9 cellular contexts compared by ENCODE assay signal in the genomic region with DNA sequence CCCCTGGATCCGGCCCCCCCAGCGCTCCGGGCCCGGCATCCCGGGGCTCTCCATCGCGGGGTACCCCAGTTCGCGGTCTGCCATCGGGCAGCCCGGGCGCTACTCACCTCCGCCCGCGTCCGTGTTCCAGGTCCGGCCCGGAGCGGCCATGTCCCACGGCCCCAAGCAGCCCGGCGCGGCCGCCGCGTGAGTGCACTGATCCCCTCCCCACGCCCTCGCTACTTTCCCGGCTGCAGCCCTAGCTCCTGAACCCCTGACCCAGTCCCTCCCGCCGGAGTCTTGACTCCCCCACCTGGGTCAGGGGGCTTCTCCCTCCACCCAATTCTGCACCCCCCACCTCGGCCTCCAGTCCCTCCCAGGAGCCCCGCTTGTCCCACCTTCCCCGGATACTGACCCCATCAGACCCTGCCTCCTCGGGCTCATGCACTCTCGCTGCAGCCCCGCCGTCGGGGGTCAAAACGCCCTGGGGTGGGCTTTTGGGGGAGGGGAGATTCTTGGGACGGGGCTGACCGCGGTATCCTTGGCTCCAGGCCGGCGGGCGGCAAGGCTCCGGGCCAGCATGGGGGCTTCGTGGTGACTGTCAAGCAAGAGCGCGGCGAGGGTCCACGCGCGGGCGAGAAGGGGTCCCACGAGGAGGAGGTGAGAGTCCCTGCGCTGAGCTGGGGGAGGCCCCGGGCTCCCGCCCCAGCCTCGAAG. TPM values are rescaled to one million over a fixed set of nuclear protein-coding genes. Genes with fewer than 3 reads are reported as not detected.
A peak's percentile ranks its signal among the peaks of the same experiment; 100 is the strongest.
DNase-seq lines count a peak whose midpoint lies in the region; ATAC-seq, FAIRE-seq and TF ChIP-seq lines count a peak whose summit lies in the region.
"Had no signal": no experiment of that assay in that cellular context is flagged by ENCODE, and none has a peak within 500 bp of the region (broad histone marks: within the 10 kb centered on the region; RNA-seq: fewer than 3 reads in every experiment).

No MANE protein-coding gene starts in this region.

- 0 out of 2 replicates have a peak, but pooled peaks cover 2% of the 10 kb centered on the region for H3K36me3 ChIP-seq in HUES6 (ENCODE audit: control insufficient read depth, insufficient read depth, low read length)
- no peaks in the 10 kb centered on the region for H3K36me3 ChIP-seq in testis (ENCODE audit: low read depth, missing control alignments)

- in situ Hi-C loops in astrocyte of the cerebellum (cut with HindIII; ENCODE audit: low sequenced_read_pairs) = no loop called here

- H3K4me1 ChIP-seq in HUES6 (ENCODE audit: control insufficient read depth, insufficient read depth, low read length) = peaks cover 8% of the 10 kb centered on the region
- peaks cover 9% of the 10 kb centered on the region for H3K4me1 ChIP-seq in testis

- H3K9me3 ChIP-seq in HUES6 (ENCODE audit: control insufficient read depth, insufficient read depth, low read depth, low read length) (no peaks in the 10 kb centered on the region), testis (no peaks in the 10 kb centered on the region)

- H3K9me3 Mint-ChIP-seq in activated CD8-positive, alpha-beta memory T cell treated with anti-CD3 and anti-CD28 coated beads, Interleukin-2, amount 10 ng/mL, durations not matched to agents 7 days and 5 days (ENCODE audit: low read depth) = no peaks in the 10 kb centered on the region

- H3K27me3 Mint-ChIP-seq in activated CD8-positive, alpha-beta memory T cell treated with anti-CD3 and anti-CD28 coated beads, Interleukin-2, amount 10 ng/mL, durations not matched to agents 7 days and 5 days = no peaks in the 10 kb centered on the region

- peak; percentile 56 for DNase-seq in activated CD8-positive, alpha-beta memory T cell treated with anti-CD3 and anti-CD28 coated beads, Interleukin-2, amount 10 ng/mL, durations not matched to agents 7 days and 5 days
- DNase-seq in activated CD8-positive, alpha-beta memory T cell treated with anti-CD3 and anti-CD28 coated beads for 24 hours = no peak
- DNase-seq in astrocyte of the cerebellum (ENCODE audit: low read depth) = no peak
- no peak for DNase-seq in left lobe of liver (ENCODE audit: low spot score)
- DNase-seq in testis = no peak
- no peak for DNase-seq in urothelium cell line (ENCODE audit: low spot score)

- CTCF ChIA-PET in activated CD8-positive, alpha-beta memory T cell treated with anti-CD3 and anti-CD28 coated beads, Interleukin-2, amount 10 ng/mL, durations not matched to agents 7 days and 5 days (lab: Charles Lee) = interaction anchor here (1.2 to 1.8 kb wide), 2 partner anchors 28 to 46 kb away, joined by 3 to 8 read pairs; no protein-coding TSS in a partner anchor

- TF ChIP-seq CTCF in astrocyte of the cerebellum (IDR thresholded peaks at IDR 0.05; ENCODE audit: low read depth, low read length, missing control alignments) = no peak
- no peak for TF ChIP-seq CTCF in testis (IDR thresholded peaks at IDR 0.05)

- no peak for TF ChIP-seq POLR2A in testis (IDR thresholded peaks at IDR 0.05)

- H3K4me3 ChIP-seq in HUES6 (ENCODE audit: low read depth, low read length) = peak overlapping the region; percentile 93
- H3K4me3 ChIP-seq in astrocyte of the cerebellum (ENCODE audit: low read depth, low read length) = peak overlapping the region; percentile 87
- peak overlapping the region; percentile 83 to 89 for H3K4me3 ChIP-seq in testis

- H3K9ac ChIP-seq in HUES6 (ENCODE audit: low read length) = peak overlapping the region; percentile 68

- H3K4me1 Mint-ChIP-seq in activated CD8-positive, alpha-beta memory T cell treated with anti-CD3 and anti-CD28 coated beads, Interleukin-2, amount 10 ng/mL, durations not matched to agents 7 days and 5 days = peaks cover 11% of the 10 kb centered on the region

- H3K4me3 Mint-ChIP-seq in activated CD8-positive, alpha-beta memory T cell treated with anti-CD3 and anti-CD28 coated beads, Interleukin-2, amount 10 ng/mL, durations not matched to agents 7 days and 5 days = peak overlapping the region; percentile 76

- FAIRE-seq in urothelium cell line (lab: Jason Lieb, UNC) = no peak

- H3K27ac ChIP-seq in HUES6 (ENCODE audit: low read depth, low read length) (peak overlapping the region; percentile 70; the same call in 1 of the 2 replicates), testis (peak overlapping the region; percentile 20 to 81)

- H3K27me3 ChIP-seq in HUES6 (ENCODE audit: control insufficient read depth, insufficient read depth, low read length) = no peaks in the 10 kb centered on the region
- H3K27me3 ChIP-seq in testis = no peaks in the 10 kb centered on the region

- peak; percentile 8 for ATAC-seq in activated CD8-positive, alpha-beta memory T cell treated with anti-CD3 and anti-CD28 coated beads, Interleukin-2, amount 10 ng/mL, durations not matched to agents 7 days and 5 days
- peak; percentile 9 for ATAC-seq in left lobe of liver
- ATAC-seq in GM18870 (IDR thresholded peaks at IDR 0.05; ENCODE audit: unreplicated experiment) = no peak

- H3K27ac Mint-ChIP-seq in activated CD8-positive, alpha-beta memory T cell treated with anti-CD3 and anti-CD28 coated beads, Interleukin-2, amount 10 ng/mL, durations not matched to agents 7 days and 5 days = peak overlapping the region; percentile 78

- WGBS in testis, 2 donors = 1% methylated on average over 19 to 52 of the region's 60 CpGs

- intact Hi-C loops in testis (cut with DNase I; ENCODE audit: low total_unique reads) = no loop called here

- peaks cover 10% of the 10 kb centered on the region for H3K36me3 Mint-ChIP-seq in activated CD8-positive, alpha-beta memory T cell treated with anti-CD3 and anti-CD28 coated beads, Interleukin-2, amount 10 ng/mL, durations not matched to agents 7 days and 5 days

RNA-seq across cellular contexts. Expression of a gene that starts 0.6 kb away (rescaled TPM):
- total RNA-seq in activated CD8-positive, alpha-beta memory T cell treated with anti-CD3 and anti-CD28 coated beads, Interleukin-2, amount 10 ng/mL, durations not matched to agents 7 days and 5 days = 10 to 100 TPM; 50.7 to 51.7 TPM
- total RNA-seq in left lobe of liver (44.2 TPM), testis (100 to 1,000 TPM; 108 to 129 TPM)
- 66.2 TPM for polyA plus RNA-seq in testis (ENCODE audit: insufficient read depth, low read depth, low replicate concordance)

RNA-seq across cellular contexts. Expression of a gene that starts 12.0 kb away (rescaled TPM):
- under 1 TPM; 0.15 to 0.23 TPM for total RNA-seq in activated CD8-positive, alpha-beta memory T cell treated with anti-CD3 and anti-CD28 coated beads, Interleukin-2, amount 10 ng/mL, durations not matched to agents 7 days and 5 days
- total RNA-seq in left lobe of liver (0.75 TPM), testis (under 1 TPM; 0.50 to 0.87 TPM)
- 1.5 TPM for polyA plus RNA-seq in testis (ENCODE audit: insufficient read depth, low read depth, low replicate concordance)

RNA-seq across cellular contexts. Expression of a gene that starts 15.9 kb away (rescaled TPM):
- 10 to 100 TPM; 54.8 to 71.4 TPM for total RNA-seq in activated CD8-positive, alpha-beta memory T cell treated with anti-CD3 and anti-CD28 coated beads, Interleukin-2, amount 10 ng/mL, durations not matched to agents 7 days and 5 days
- 33.9 TPM for total RNA-seq in left lobe of liver
- total RNA-seq in testis = 10 to 100 TPM; 83.9 to 95.1 TPM
- polyA plus RNA-seq in testis (ENCODE audit: insufficient read depth, low read depth, low replicate concordance) = 32.8 TPM

RNA-seq across cellular contexts. Expression of a gene that starts 33.4 kb away (rescaled TPM):
- under 1 TPM; 0.26 to 0.54 TPM for total RNA-seq in activated CD8-positive, alpha-beta memory T cell treated with anti-CD3 and anti-CD28 coated beads, Interleukin-2, amount 10 ng/mL, durations not matched to agents 7 days and 5 days
- total RNA-seq in left lobe of liver (4.4 TPM), testis (1 to 10 TPM; 1.3 to 3.2 TPM)
- 1.8 TPM for polyA plus RNA-seq in testis (ENCODE audit: insufficient read depth, low read depth, low replicate concordance)

RNA-seq across cellular contexts. Expression of a gene that starts 34.3 kb away (rescaled TPM):
- total RNA-seq in activated CD8-positive, alpha-beta memory T cell treated with anti-CD3 and anti-CD28 coated beads, Interleukin-2, amount 10 ng/mL, durations not matched to agents 7 days and 5 days = 1 to 10 TPM; 5.7 to 7.2 TPM
- 1.9 TPM for total RNA-seq in left lobe of liver
- 10 to 100 TPM; 35.8 to 55.9 TPM for total RNA-seq in testis
- 68.2 TPM for polyA plus RNA-seq in testis (ENCODE audit: insufficient read depth, low read depth, low replicate concordance)
- total RNA-seq: dermis microvascular lymphatic vessel endothelial cell had no signal
